Comparison of ENCODE assay signal across 10 cellular contexts in the genomic region with DNA sequence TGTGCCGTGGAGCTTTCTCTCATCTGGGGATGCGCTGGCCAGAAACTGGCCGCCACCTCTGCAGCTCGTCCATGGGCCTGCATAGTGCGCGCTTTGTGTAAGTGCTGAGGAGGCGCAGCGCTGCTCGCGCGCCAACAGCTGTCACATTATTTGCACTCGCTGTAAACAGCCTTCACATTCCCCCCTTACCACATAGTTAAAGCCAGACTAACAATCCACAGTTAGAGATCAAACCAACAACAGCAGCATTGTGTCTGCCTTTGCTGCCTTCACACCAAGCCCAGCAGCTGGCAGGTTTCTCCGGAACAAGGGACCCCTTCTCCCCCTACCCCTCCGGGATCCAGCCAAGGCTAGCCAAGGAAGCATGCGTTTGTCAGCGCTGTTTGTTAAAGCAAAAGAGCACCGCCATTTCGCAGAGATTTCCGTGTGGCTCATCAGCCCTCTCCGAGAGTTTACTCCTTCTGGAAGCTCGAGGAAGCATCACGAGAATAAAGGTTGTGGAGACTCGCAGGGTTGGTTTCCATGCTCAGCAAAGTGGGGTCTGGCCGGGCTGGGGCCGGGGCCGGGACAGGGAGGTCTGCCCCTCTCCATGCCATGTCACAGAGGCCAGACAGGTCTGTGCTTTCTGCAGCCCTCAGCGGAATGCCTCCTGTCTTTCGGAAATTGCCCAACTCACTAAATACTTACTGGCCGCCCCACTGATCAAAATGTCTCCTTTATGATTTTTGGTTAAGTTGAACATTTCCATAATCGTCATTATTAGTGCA. TPM values are rescaled to one million over a fixed set of nuclear protein-coding genes. Genes with fewer than 3 reads are reported as not detected.
DNase-seq lines count a peak whose midpoint lies in the region; ATAC-seq, FAIRE-seq and TF ChIP-seq lines count a peak whose summit lies in the region.
"Had no signal": no experiment of that assay in that cellular context is flagged by ENCODE, and none has a peak within 500 bp of the region (broad histone marks: within the 10 kb centered on the region; RNA-seq: fewer than 3 reads in every experiment).

No MANE protein-coding gene starts in this region.

- H3K27ac Mint-ChIP-seq in neural crest cell (ENCODE audit: unreplicated experiment), result no peak overlapping the region

- POLR2A ChIA-PET in endothelial cell of umbilical vein (lab: Charles Lee), result no interaction called here

- FAIRE-seq in endothelial cell of umbilical vein (lab: Jason Lieb, UNC), result peak; percentile 53

- H3K4me3 ChIP-seq in endothelial cell of umbilical vein (replicated peaks in 1 of 3; ENCODE audit: insufficient read depth in 1 of 3, low read depth in 1 of 3, low read length in 3 of 3), result no peak overlapping the region

- dilution Hi-C loops in endothelial cell of umbilical vein (cut with MboI; ENCODE audit: extremely low pct_ligation_motif_present, low sequenced_read_pairs), result no loop called here

- H3K4me3 Mint-ChIP-seq in neural crest cell, result peak overlapping the region; percentile 70

- H3K4me2 ChIP-seq in endothelial cell of umbilical vein (ENCODE audit: insufficient read depth, low read length), result no peak overlapping the region

- no peaks in the 10 kb centered on the region for H3K9me1 ChIP-seq in endothelial cell of umbilical vein (replicated peaks; ENCODE audit: control insufficient read depth, extremely low read depth, insufficient read depth, low read length)

- peaks cover 44% of the 10 kb centered on the region for H3K27me3 Mint-ChIP-seq in neural crest cell (ENCODE audit: low read depth)

- H2AFZ ChIP-seq in endothelial cell of umbilical vein (ENCODE audit: low read depth, low read length), result no peak overlapping the region

- no peak for ATAC-seq in GM18909 (IDR thresholded peaks at IDR 0.05; ENCODE audit: poor library complexity, unreplicated experiment)
- no peak for ATAC-seq in HG03354 (IDR thresholded peaks at IDR 0.05; ENCODE audit: poor library complexity, severe bottlenecking, unreplicated experiment)
- ATAC-seq in GM21390 (IDR thresholded peaks at IDR 0.05; ENCODE audit: unreplicated experiment), result no peak

- no peaks in the 10 kb centered on the region for H3K36me3 Mint-ChIP-seq in neural crest cell (ENCODE audit: low read depth)

- H3K27ac ChIP-seq in endothelial cell of umbilical vein (ENCODE audit: insufficient read depth, low read depth, low read length), result no peak overlapping the region

- intact Hi-C loops in endothelial cell of umbilical vein (cut with micrococcal nuclease), result no loop called here

- BruUV-seq in endothelial cell of umbilical vein (replicated peaks; lab: Mats Ljungman, UMichigan), result no TSS peak

- no peak for TF ChIP-seq POLR2A in endothelial cell of umbilical vein (IDR thresholded peaks at IDR 0.05; ENCODE audit: low read depth, low read length)

- H3K79me2 ChIP-seq in endothelial cell of umbilical vein (ENCODE audit: control insufficient read depth, insufficient read depth, low read length), result peaks cover 59% of the 10 kb centered on the region

- no peaks in the 10 kb centered on the region for H3K9me3 Mint-ChIP-seq in neural crest cell

- peak in 10 of 14 donors; percentile 12 to 76 (median 44) for DNase-seq in C1 segment of cervical spinal cord (lab: John Stamatoyannopoulos, UW)
- peak; percentile 40 for DNase-seq in NCI-H2107 treated with DMSO at 0.1 percent for 48 hours (lab: John Stamatoyannopoulos, UW; ENCODE audit: unreplicated experiment)
- no peak for DNase-seq in endothelial cell of umbilical vein (ENCODE audit: low read depth, low spot score)
- DNase-seq in neural crest cell (ENCODE audit: low read depth, low spot score), result no peak
- DNase-seq in SIG-M5 (lab: John Stamatoyannopoulos, UW), result no peak
- DNase-seq: activated naive CD4-positive, alpha-beta T cell; NCI-H345 had no signal

- H3K9ac ChIP-seq in endothelial cell of umbilical vein (replicated peaks; ENCODE audit: extremely low read depth, insufficient read depth, low read length), result no peak overlapping the region

- no peaks in the 10 kb centered on the region for H3K36me3 ChIP-seq in endothelial cell of umbilical vein (ENCODE audit: control insufficient read depth in 2 of 2, extremely low read depth in 1 of 2, insufficient read depth in 2 of 2, low read length in 2 of 2)

- peaks cover 73% of the 10 kb centered on the region for H3K4me1 Mint-ChIP-seq in neural crest cell

- no peaks in the 10 kb centered on the region for H4K20me1 ChIP-seq in endothelial cell of umbilical vein (replicated peaks; ENCODE audit: control insufficient read depth, extremely low read depth, insufficient read depth, low read length)

- peaks cover 14% of the 10 kb centered on the region for H3K4me1 ChIP-seq in endothelial cell of umbilical vein (ENCODE audit: control insufficient read depth, extremely low read depth, insufficient read depth, low read length)

- no peaks in the 10 kb centered on the region for H3K9me3 ChIP-seq in endothelial cell of umbilical vein (replicated peaks; ENCODE audit: control insufficient read depth, insufficient read depth, low read length)

- TF ChIP-seq CTCF in endothelial cell of umbilical vein (IDR thresholded peaks at IDR 0.05; ENCODE audit: extremely low read depth in 1 of 2, insufficient read depth in 1 of 2, low read depth in 1 of 2, low read length in 2 of 2) (no peak), neural crest cell (conservative IDR thresholded peaks at IDR 0.05) (no peak)

- CTCF ChIA-PET in endothelial cell of umbilical vein (lab: Charles Lee), result interaction anchor here (0.7 kb wide), 1 partner anchor 12 kb away, joined by 3 read pairs; no protein-coding TSS in a partner anchor

- no peaks in the 10 kb centered on the region for H3K27me3 ChIP-seq in endothelial cell of umbilical vein (ENCODE audit: control insufficient read depth in 2 of 2, insufficient read depth in 2 of 2, low read length in 2 of 2)

TF ChIP-seq in endothelial cell of umbilical vein, 7 proteins besides CTCF, POLR2A, EP300 and RAD21:
- TF ChIP-seq GATA2 (IDR thresholded peaks at IDR 0.05; ENCODE audit: insufficient read depth, insufficient read length, low read depth, low read length) (no peak), MYC (IDR thresholded peaks at IDR 0.05; ENCODE audit: low read depth, low read length) (no peak), FOS (IDR thresholded peaks at IDR 0.05; ENCODE audit: borderline replicate concordance, insufficient read depth, low read length) (no peak), POLR2AphosphoS5 (IDR thresholded peaks at IDR 0.05; ENCODE audit: insufficient read depth, low read depth, low read length) (no peak), JUN (IDR thresholded peaks at IDR 0.05; ENCODE audit: borderline replicate concordance, insufficient read depth, insufficient read length, low read depth) (no peak), EZH2 (IDR thresholded peaks at IDR 0.05; ENCODE audit: borderline replicate concordance, low read depth, low read length, severe bottlenecking) (no peak)
- TF ChIP-seq, protein P1, sequence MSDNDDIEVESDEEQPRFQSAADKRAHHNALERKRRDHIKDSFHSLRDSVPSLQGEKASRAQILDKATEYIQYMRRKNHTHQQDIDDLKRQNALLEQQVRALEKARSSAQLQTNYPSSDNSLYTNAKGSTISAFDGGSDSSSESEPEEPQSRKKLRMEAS (IDR thresholded peaks at IDR 0.05; ENCODE audit: insufficient read depth, insufficient read length), result no peak
TF ChIP-seq in endothelial cell of umbilical vein: peak in this region for 0.

RNA-seq across cellular contexts. Expression of a gene that starts 11.0 kb away (rescaled TPM):
- total RNA-seq in endothelial cell of umbilical vein (23.9 and 24.2 TPM in 2 replicates), neural crest cell (33.2 and 41.1 TPM in 2 replicates)
- polyA plus RNA-seq in endothelial cell of umbilical vein, result 10.1 and 11.9 TPM in 2 replicates
- 11.0 and 11.3 TPM in 2 replicates for polyA plus RNA-seq in endothelial cell of umbilical vein (2011; cell fraction: cytosol; rRNA removed)
- polyA plus RNA-seq in endothelial cell of umbilical vein (2011; cell fraction: nucleus; rRNA removed), result 15.7 and 18.2 TPM in 2 replicates
- 19.4 and 20.9 TPM in 2 replicates for polyA plus RNA-seq in endothelial cell of umbilical vein (2012)
- 17.8 and 20.6 TPM in 2 replicates for polyA minus RNA-seq in endothelial cell of umbilical vein
- 25.7 TPM for polyA minus RNA-seq in endothelial cell of umbilical vein (2011; cell fraction: cytosol; rRNA and poly(A)+ RNA removed)
- 12.8 and 13.3 TPM in 2 replicates for polyA minus RNA-seq in endothelial cell of umbilical vein (2011; cell fraction: nucleus; rRNA and poly(A)+ RNA removed)

Comparison
In these comparisons a context has a peak if more than half of its experiments do, and no peak if none do; other contexts are left out.
1. DNase-seq: peak in C1 segment of cervical spinal cord (10 of 14) and NCI-H2107 treated with DMSO at 0.1 percent for 48 hours (single experiment); none in endothelial cell of umbilical vein (single experiment), neural crest cell (single experiment) and SIG-M5 (single experiment).